8 cellular contexts compared by ENCODE assay signal in the genomic region with DNA sequence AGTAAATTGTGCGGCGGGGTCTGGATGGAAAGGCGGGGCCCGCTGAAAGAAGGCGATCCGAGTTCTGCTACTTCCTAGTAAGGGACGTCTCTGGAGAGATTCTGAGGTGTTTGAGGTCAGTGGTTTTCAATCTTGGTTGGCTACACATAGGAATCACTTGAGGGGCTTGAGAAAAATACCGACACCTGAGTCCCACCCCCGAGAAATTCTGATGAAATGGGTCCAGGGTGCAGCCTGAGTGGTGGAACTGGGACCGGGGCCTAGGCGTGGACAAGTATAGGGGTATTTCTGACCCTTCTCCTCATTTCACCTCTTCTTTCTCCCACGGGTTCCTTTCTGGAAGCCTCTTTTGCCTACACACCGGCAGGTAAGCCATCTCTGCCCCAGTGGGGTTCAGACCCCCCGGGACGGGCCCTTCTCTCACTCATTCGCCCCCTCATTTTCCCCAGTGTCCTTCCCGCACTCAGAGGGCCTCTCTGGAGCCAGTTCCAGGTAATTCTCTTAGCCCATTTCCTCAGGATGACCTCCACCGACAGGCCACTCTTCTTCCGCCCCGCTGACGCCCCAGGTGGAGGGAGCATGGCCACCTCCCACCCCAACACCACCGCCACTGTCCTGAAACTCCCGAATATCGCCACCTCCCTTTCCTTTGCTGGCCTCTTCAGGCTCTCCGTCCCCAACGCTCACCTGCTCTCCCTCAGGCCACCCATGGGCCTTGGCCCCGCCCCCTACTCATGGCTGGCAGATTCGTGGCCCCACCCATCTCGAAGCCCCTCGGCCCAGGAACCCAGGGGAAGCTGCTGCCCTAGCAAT. TPM values are rescaled to one million over a fixed set of nuclear protein-coding genes. Genes with fewer than 3 reads are reported as not detected.
A peak's percentile ranks its signal among the peaks of the same experiment; 100 is the strongest.
DNase-seq lines count a peak whose midpoint lies in the region; ATAC-seq and TF ChIP-seq lines count a peak whose summit lies in the region.

No MANE protein-coding gene starts in this region.

- H3K4me1 Mint-ChIP-seq in activated naive CD8-positive, alpha-beta T cell treated with anti-CD3 and anti-CD28 coated beads for 36 hours = peaks cover 20% of the 10 kb centered on the region
- H3K4me1 Mint-ChIP-seq in immature natural killer cell = peaks cover 18 to 24% of the 10 kb centered on the region in 2 donors

- H3K27ac ChIP-seq in stomach = peak overlapping the region in 4 of 5 donors; percentile 88 to 91 (median 90)

- no peaks in the 10 kb centered on the region for H3K9me3 Mint-ChIP-seq in activated naive CD8-positive, alpha-beta T cell treated with anti-CD3 and anti-CD28 coated beads for 36 hours
- H3K9me3 Mint-ChIP-seq in immature natural killer cell = no peaks in the 10 kb centered on the region

- no peak for TF ChIP-seq EP300 in stomach (IDR thresholded peaks at IDR 0.05)

- TF ChIP-seq CTCF in stomach (IDR thresholded peaks at IDR 0.05) = no peak

- H3K27me3 ChIP-seq in stomach = peaks cover 0 to 45% (median 17%) of the 10 kb centered on the region in 3 donors

- peaks cover 2% of the 10 kb centered on the region for H3K36me3 Mint-ChIP-seq in activated naive CD8-positive, alpha-beta T cell treated with anti-CD3 and anti-CD28 coated beads for 36 hours
- no peaks in the 10 kb centered on the region for H3K36me3 Mint-ChIP-seq in immature natural killer cell

- H3K4me3 Mint-ChIP-seq in activated naive CD8-positive, alpha-beta T cell treated with anti-CD3 and anti-CD28 coated beads for 36 hours = peak overlapping the region; percentile 86
- peak overlapping the region; percentile 89 to 94 (median 91) for H3K4me3 Mint-ChIP-seq in immature natural killer cell

- no peaks in the 10 kb centered on the region for H3K9me3 ChIP-seq in stomach

- peak overlapping the region; percentile 49 to 75 (median 64) for H3K4me3 ChIP-seq in stomach

- no peak for ATAC-seq in HG03095 (IDR thresholded peaks at IDR 0.05; ENCODE audit: unreplicated experiment)

- intact Hi-C loops in stomach (cut with DNase I; ENCODE audit: low total_unique reads) = no loop called here

- TF ChIP-seq POLR2A in stomach (IDR thresholded peaks at IDR 0.05) = no peak

- H3K36me3 ChIP-seq in stomach = no peaks in the 10 kb centered on the region

- DNase-seq in DMS79 treated with DMSO at 0.1 percent for 48 hours (lab: John Stamatoyannopoulos, UW) (peak; percentile 20), DMS79 (lab: John Stamatoyannopoulos, UW) (no peak), immature natural killer cell (no peak), stomach (no peak), globus pallidus (ENCODE audit: low spot score) (no peak), hypothalamus (lab: John Stamatoyannopoulos, UW) (no peak)
- DNase-seq in activated naive CD8-positive, alpha-beta T cell treated with anti-CD3 and anti-CD28 coated beads for 36 hours = no peak

- H3K27me3 Mint-ChIP-seq in activated naive CD8-positive, alpha-beta T cell treated with anti-CD3 and anti-CD28 coated beads for 36 hours = peaks cover 38% of the 10 kb centered on the region
- peaks cover 10 to 14% (median 12%) of the 10 kb centered on the region in 3 donors for H3K27me3 Mint-ChIP-seq in immature natural killer cell (ENCODE audit: low read depth in 3 of 3)

- H3K4me1 ChIP-seq in stomach = peaks cover 16 to 28% (median 24%) of the 10 kb centered on the region in 4 donors

- 24 to 39% (median 26%) methylated on average over 30 of the region's 30 CpGs for WGBS in stomach, 5 donors

- peak overlapping the region; percentile 92 for H3K27ac Mint-ChIP-seq in activated naive CD8-positive, alpha-beta T cell treated with anti-CD3 and anti-CD28 coated beads for 36 hours
- H3K27ac Mint-ChIP-seq in immature natural killer cell = peak overlapping the region; percentile 84 to 96 (median 91)

RNA-seq across cellular contexts. Expression of a gene that starts 11.8 kb away (rescaled TPM):
- total RNA-seq in activated naive CD8-positive, alpha-beta T cell treated with anti-CD3 and anti-CD28 coated beads for 36 hours = 10 to 100 TPM; 17.9 to 23.7 TPM
- polyA plus RNA-seq in immature natural killer cell (1 to 10 TPM; 2.5 to 3.4 (median 2.8) TPM), stomach (10 to 100 TPM in 1 of 3 donors, 1 to 10 TPM in 2; 2.4 to 14.2 (median 4.8) TPM)
- 10 to 100 TPM in 2 of 5 donors, 1 to 10 TPM in 2, not detected in 1; 1.7 to 39.1 (median 14.8) TPM for total RNA-seq in stomach

RNA-seq across cellular contexts. Expression of a gene that starts 20.6 kb away (rescaled TPM):
- not detected for total RNA-seq in activated naive CD8-positive, alpha-beta T cell treated with anti-CD3 and anti-CD28 coated beads for 36 hours
- polyA plus RNA-seq in immature natural killer cell = not detected
- total RNA-seq in stomach = 10 to 100 TPM in 3 of 5 donors, 1 to 10 TPM in 2; 1.8 to 49.6 (median 12.1) TPM
- polyA plus RNA-seq in stomach = 1 to 10 TPM; 2.0 to 2.7 (median 2.6) TPM

RNA-seq across cellular contexts. Expression of a gene that starts 42.0 kb away (rescaled TPM):
- not detected for total RNA-seq in activated naive CD8-positive, alpha-beta T cell treated with anti-CD3 and anti-CD28 coated beads for 36 hours
- polyA plus RNA-seq in immature natural killer cell (not detected), stomach (not detected)
- total RNA-seq in stomach = not detected

RNA-seq across cellular contexts. Expression of a gene that starts 58.8 kb away (rescaled TPM):
- not detected for total RNA-seq in activated naive CD8-positive, alpha-beta T cell treated with anti-CD3 and anti-CD28 coated beads for 36 hours
- not detected for polyA plus RNA-seq in immature natural killer cell
- not detected for total RNA-seq in stomach
- polyA plus RNA-seq in stomach = under 1 TPM in 1 of 3 donors, not detected in 2; 0.10 TPM
